Comparison of ENCODE assay signal across 8 cellular contexts in genomic region chr1:162003825-162004205, GRCh38. TPM values are rescaled to one million over a fixed set of nuclear protein-coding genes. Genes with fewer than 3 reads are reported as not detected.
DNase-seq lines count a peak whose midpoint lies in the region; TF ChIP-seq lines count a peak whose summit lies in the region.

No MANE protein-coding gene starts in this region.

- intact Hi-C loops in esophagus muscularis mucosa (cut with DNase I): no loop called here
- intact Hi-C loops in A673 (cut with micrococcal nuclease; ENCODE audit: unreplicated experiment): loop anchor here (2.0 kb wide), 1 partner anchor 27 kb away; no protein-coding TSS in a partner anchor

- TF ChIP-seq EP300 in esophagus muscularis mucosa (IDR thresholded peaks at IDR 0.05): no peak

- no peak for TF ChIP-seq POLR2A in esophagus muscularis mucosa (IDR thresholded peaks at IDR 0.05; ENCODE audit: low read depth)

- H3K9me3 ChIP-seq in esophagus muscularis mucosa (no peaks in the 10 kb centered on the region), A673 (ENCODE audit: low read depth, low read length, poor library complexity, severe bottlenecking) (no peaks in the 10 kb centered on the region)

- no peaks in the 10 kb centered on the region for H3K4me1 ChIP-seq in esophagus muscularis mucosa
- H3K4me1 ChIP-seq in A673 (ENCODE audit: insufficient read depth, low read length, poor library complexity, severe bottlenecking): no peaks in the 10 kb centered on the region

- peak; percentile 96 for DNase-seq in EH (ENCODE audit: low read depth)
- peak; percentile 94 for DNase-seq in NOMO-1 treated with dmso at 0.1 percent for 144 hours (lab: John Stamatoyannopoulos, UW; ENCODE audit: unreplicated experiment)
- no peak for DNase-seq in esophagus muscularis mucosa (ENCODE audit: extremely low spot score)
- DNase-seq in pons (ENCODE audit: low spot score): peak; percentile 81
- DNase-seq in A673 (ENCODE audit: low spot score): no peak
- DNase-seq in NCI-H146 treated with DMSO at 0.1 percent for 48 hours (lab: John Stamatoyannopoulos, UW; ENCODE audit: unreplicated experiment): no peak
- no peak for DNase-seq in GF-D8 (lab: John Stamatoyannopoulos, UW)
- no peak for DNase-seq in NCI-H526 treated with DMSO at 0.1 percent for 48 hours (lab: John Stamatoyannopoulos, UW)

- H3K4me3 ChIP-seq in esophagus muscularis mucosa (peak overlapping the region in 2 of 4 donors; percentile 17 to 31), A673 (ENCODE audit: low read depth, low read length, poor library complexity, severe bottlenecking) (no peak overlapping the region)

- H3K27ac ChIP-seq in esophagus muscularis mucosa (replicated peaks in 1 of 4) (peak overlapping the region in 3 of 4 donors; percentile 33 to 57 (median 56)), A673 (ENCODE audit: low read depth, low read length, poor library complexity, severe bottlenecking) (no peak overlapping the region)

- TF ChIP-seq CTCF in esophagus muscularis mucosa (IDR thresholded peaks at IDR 0.05) (no peak), A673 (conservative IDR thresholded peaks at IDR 0.05; ENCODE audit: low read depth, low read length) (no peak)

- H3K36me3 ChIP-seq in esophagus muscularis mucosa: peaks cover 0 to 10% (median 0%) of the 10 kb centered on the region in 4 donors
- no peaks in the 10 kb centered on the region for H3K36me3 ChIP-seq in A673 (ENCODE audit: insufficient read depth, low read length, poor library complexity, severe bottlenecking)

- no peaks in the 10 kb centered on the region for H3K27me3 ChIP-seq in esophagus muscularis mucosa
- no peaks in the 10 kb centered on the region for H3K27me3 ChIP-seq in A673 (replicated peaks; ENCODE audit: insufficient read depth, low read depth, low read length, poor library complexity)

- BruUV-seq in A673 (replicated peaks; lab: Mats Ljungman, UMichigan): no TSS peak

- 72% methylated on average over 6 of the region's 6 CpGs for WGBS in esophagus muscularis mucosa

- CTCF ChIA-PET in A673 (lab: Charles Lee): no interaction called here

- POLR2A ChIA-PET in A673 (lab: Charles Lee; ENCODE audit: low non-redundant PET): no interaction called here

RNA-seq across cellular contexts. Expression of gene OLFML2B, which starts 19.9 kb away (rescaled TPM):
- total RNA-seq in esophagus muscularis mucosa (1 to 10 TPM; 1.2 to 6.7 (median 5.9) TPM), A673 (2021) (3.4 and 3.7 TPM in 2 replicates)

Comparison
In these comparisons a context has a peak if more than half of its experiments do, and no peak if none do; other contexts are left out.
1. DNase-seq: peak in EH (single experiment), NOMO-1 treated with dmso at 0.1 percent for 144 hours (single experiment) and pons (single experiment); none in esophagus muscularis mucosa (single experiment), A673 (single experiment), NCI-H146 treated with DMSO at 0.1 percent for 48 hours (single experiment), GF-D8 (single experiment) and NCI-H526 treated with DMSO at 0.1 percent for 48 hours (single experiment).